In the genomic region with DNA sequence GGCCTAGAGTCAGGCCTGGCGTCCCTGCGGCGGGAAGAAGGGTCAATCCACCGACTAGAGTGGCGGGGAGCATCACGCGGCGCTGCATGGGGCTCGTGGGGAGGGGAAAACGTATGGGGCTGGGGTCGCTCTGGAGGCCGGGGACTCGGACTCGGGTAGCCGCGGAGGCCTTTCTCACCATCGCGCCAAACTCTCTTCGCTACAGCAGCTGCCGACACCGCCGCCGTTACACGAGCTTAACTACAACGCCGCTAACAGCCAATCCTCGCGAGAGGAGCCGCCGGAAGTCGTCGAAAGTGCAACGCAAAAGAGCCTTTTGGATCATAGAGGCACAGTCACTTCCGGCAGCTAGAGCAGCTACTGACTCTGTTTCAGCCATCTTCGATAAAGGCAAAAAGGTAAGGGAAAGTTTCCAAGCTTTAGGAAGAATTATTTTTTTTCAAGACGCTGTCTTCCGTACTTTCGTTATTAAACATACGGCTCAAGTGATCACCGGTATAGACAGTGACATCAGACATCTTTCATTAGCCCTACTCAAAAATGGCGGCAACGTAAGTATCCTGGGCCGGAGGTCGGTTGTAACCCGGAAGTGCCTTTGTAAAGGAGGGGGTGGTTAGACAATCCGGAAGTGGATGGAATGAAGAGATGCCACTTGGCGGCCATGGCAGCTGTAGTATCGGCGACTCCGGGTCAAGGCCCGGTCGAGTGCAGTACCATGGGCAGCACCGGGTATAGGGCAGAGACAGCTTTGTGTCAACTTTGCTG, we compare ENCODE assay signal across 1 cellular context.
TF ChIP-seq lines count a peak whose summit lies in the region.

A gene (minus strand): TSS at position 247 of the 765 bp plus-strand sequence. CDS start 66 bp downstream, at position 181.
A gene with protein sequence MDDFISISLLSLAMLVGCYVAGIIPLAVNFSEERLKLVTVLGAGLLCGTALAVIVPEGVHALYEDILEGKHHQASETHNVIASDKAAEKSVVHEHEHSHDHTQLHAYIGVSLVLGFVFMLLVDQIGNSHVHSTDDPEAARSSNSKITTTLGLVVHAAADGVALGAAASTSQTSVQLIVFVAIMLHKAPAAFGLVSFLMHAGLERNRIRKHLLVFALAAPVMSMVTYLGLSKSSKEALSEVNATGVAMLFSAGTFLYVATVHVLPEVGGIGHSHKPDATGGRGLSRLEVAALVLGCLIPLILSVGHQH (plus strand): TSS at position 640 of the 765 bp plus-strand sequence. CDS start 678 bp downstream, outside the sequence.

TF ChIP-seq in HepG2, 621 proteins besides CTCF, POLR2A, EP300 and RAD21 (continued from another document):
- no peak for TF ChIP-seq ZC3H4 (CRISPR knock-in tag; IDR thresholded peaks at IDR 0.05; ENCODE audit: borderline replicate concordance)
- TF ChIP-seq KLF15 (CRISPR knock-in tag; IDR thresholded peaks at IDR 0.05; ENCODE audit: borderline replicate concordance) = peak; percentile 43; the same call in 1 of the 2 replicates
- TF ChIP-seq TAF1 (CRISPR knock-in tag; IDR thresholded peaks at IDR 0.05) = peak; percentile 79
- no peak for TF ChIP-seq ZNF510 (CRISPR knock-in tag; IDR thresholded peaks at IDR 0.05; ENCODE audit: low read depth)
- TF ChIP-seq, protein P1, sequence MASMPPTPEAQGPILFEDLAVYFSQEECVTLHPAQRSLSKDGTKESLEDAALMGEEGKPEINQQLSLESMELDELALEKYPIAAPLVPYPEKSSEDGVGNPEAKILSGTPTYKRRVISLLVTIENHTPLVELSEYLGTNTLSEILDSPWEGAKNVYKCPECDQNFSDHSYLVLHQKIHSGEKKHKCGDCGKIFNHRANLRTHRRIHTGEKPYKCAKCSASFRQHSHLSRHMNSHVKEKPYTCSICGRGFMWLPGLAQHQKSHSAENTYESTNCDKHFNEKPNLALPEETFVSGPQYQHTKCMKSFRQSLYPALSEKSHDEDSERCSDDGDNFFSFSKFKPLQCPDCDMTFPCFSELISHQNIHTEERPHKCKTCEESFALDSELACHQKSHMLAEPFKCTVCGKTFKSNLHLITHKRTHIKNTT (CRISPR knock-in tag; IDR thresholded peaks at IDR 0.05) = no peak
- no peak for TF ChIP-seq ZFP62 (CRISPR knock-in tag; IDR thresholded peaks at IDR 0.05)
- TF ChIP-seq, protein P2, sequence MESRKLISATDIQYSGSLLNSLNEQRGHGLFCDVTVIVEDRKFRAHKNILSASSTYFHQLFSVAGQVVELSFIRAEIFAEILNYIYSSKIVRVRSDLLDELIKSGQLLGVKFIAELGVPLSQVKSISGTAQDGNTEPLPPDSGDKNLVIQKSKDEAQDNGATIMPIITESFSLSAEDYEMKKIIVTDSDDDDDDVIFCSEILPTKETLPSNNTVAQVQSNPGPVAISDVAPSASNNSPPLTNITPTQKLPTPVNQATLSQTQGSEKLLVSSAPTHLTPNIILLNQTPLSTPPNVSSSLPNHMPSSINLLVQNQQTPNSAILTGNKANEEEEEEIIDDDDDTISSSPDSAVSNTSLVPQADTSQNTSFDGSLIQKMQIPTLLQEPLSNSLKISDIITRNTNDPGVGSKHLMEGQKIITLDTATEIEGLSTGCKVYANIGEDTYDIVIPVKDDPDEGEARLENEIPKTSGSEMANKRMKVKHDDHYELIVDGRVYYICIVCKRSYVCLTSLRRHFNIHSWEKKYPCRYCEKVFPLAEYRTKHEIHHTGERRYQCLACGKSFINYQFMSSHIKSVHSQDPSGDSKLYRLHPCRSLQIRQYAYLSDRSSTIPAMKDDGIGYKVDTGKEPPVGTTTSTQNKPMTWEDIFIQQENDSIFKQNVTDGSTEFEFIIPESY (CRISPR knock-in tag; IDR thresholded peaks at IDR 0.05) = peak; percentile 7; the same call in 1 of the 2 replicates
- TF ChIP-seq YEATS4 (CRISPR knock-in tag; IDR thresholded peaks at IDR 0.05; ENCODE audit: borderline replicate concordance) = peak; percentile 88
